29 cellular contexts compared by ENCODE assay signal in genomic region chr10:64103750-64104149, GRCh38.
"Had no signal": no experiment of that assay in that cellular context is flagged by ENCODE, and none has a peak within 500 bp of the region (broad histone marks: within the 10 kb centered on the region; RNA-seq: fewer than 3 reads in every experiment).

No MANE protein-coding gene starts in this region.

- H3K9me3 ChIP-seq: heart left ventricle, left lung, lower lobe of right lung, ovary, prostate gland, stomach, thyroid gland, upper lobe of right lung had no signal

- H3K27me3 ChIP-seq: brain microvascular endothelial cell, heart left ventricle, left lung, ovary, stomach, thyroid gland, upper lobe of right lung had no signal

- DNase-seq: activated CD4-positive, alpha-beta T cell treated with anti-CD3 and anti-CD28 coated beads for 1 hour; activated CD4-positive, alpha-beta T cell treated with anti-CD3 and anti-CD28 coated beads, Interleukin-2, amount 10 ng/mL, durations not matched to agents 7 days and 5 days; activated CD8-positive, alpha-beta T cell treated with anti-CD3 and anti-CD28 coated beads for 36 hours; activated gamma-delta T cell treated with Interleukin-2 at 50 U/mL for 16 hours; activated naive CD4-positive, alpha-beta T cell treated with anti-CD3 and anti-CD28 coated beads, Interleukin-2, amount 50 U/mL, for 16 hours; activated T-cell treated with anti-CD3 and anti-CD28 coated beads, Interleukin-2, amount 50 U/mL, for 4 hours; amniotic stem cell; brain microvascular endothelial cell; caudate nucleus; cortex of kidney; foreskin fibroblast; heart left ventricle; left lung; lower lobe of right lung; naive B cell; nephron progenitor cell; ovary; retina; stimulated activated CD4-positive, alpha-beta T cell treated with anti-CD3 and anti-CD28 coated beads, Interleukin-15, amount 100 ng/mL, for 24 hours; stimulated activated CD4-positive, alpha-beta T cell treated with anti-CD3 and anti-CD28 coated beads, Interleukin-2, amount 100 ng/mL, for 24 hours; stimulated activated naive B cell treated with anti-CD40 and anti-IgM and Interleukin-4, amounts not matched to agents 10 μg/mL and 1 μg/mL and 100 μg/mL, for 72 hours; stomach; SW 1271; T1000; thyroid gland; upper lobe of right lung had no signal

- H3K36me3 ChIP-seq: brain microvascular endothelial cell, heart left ventricle, left lung, lower lobe of right lung, ovary, prostate gland, stomach, thyroid gland, upper lobe of right lung had no signal

- H3K4me3 ChIP-seq: heart left ventricle, left lung, lower lobe of right lung, ovary, prostate gland, stomach, thyroid gland, upper lobe of right lung had no signal

- ATAC-seq: activated CD8-positive, alpha-beta T cell treated with anti-CD3 and anti-CD28 coated beads for 36 hours; activated T-cell treated with anti-CD3 and anti-CD28 coated beads, Interleukin-2, amount 50 U/mL, for 4 hours; activated T-helper 17 cell treated with anti-CD3 and anti-CD28 coated beads, Interleukin-2, amount 50 U/mL, for 72 hours; heart left ventricle; left lung; lower lobe of right lung; stimulated activated naive B cell treated with anti-CD40 and anti-IgM and Interleukin-4, amounts not matched to agents 10 μg/mL and 1 μg/mL and 100 μg/mL, for 72 hours; upper lobe of right lung; WTC11 had no signal
